9 cellular contexts compared by ENCODE assay signal in genomic region chrX:100649550-100650356, GRCh38. TPM values are rescaled to one million over a fixed set of nuclear protein-coding genes. Genes with fewer than 3 reads are reported as not detected.
DNase-seq lines count a peak whose midpoint lies in the region; ATAC-seq, FAIRE-seq and TF ChIP-seq lines count a peak whose summit lies in the region.
"Had no signal": no experiment of that assay in that cellular context is flagged by ENCODE, and none has a peak within 500 bp of the region (broad histone marks: within the 10 kb centered on the region; RNA-seq: fewer than 3 reads in every experiment).

No MANE protein-coding gene starts in this region.

- ATAC-seq in pancreas (peak in 3 of 4 donors; percentile 77 to 82 (median 78)), HG03521 (IDR thresholded peaks at IDR 0.05; ENCODE audit: unreplicated experiment) (no peak)

- no peak overlapping the region for H3K4me3 ChIP-seq in BLaER1 treated with 17β-estradiol and CSF1 and Interleukin-3, amounts not matched to agents 10 nM and 100 nM
- H3K4me3 ChIP-seq in fibroblast of the aortic adventitia (ENCODE audit: low read depth, low read length) (no peak overlapping the region), pancreas (no peak overlapping the region)

- no peak overlapping the region for H3K9ac ChIP-seq in BLaER1 treated with 17β-estradiol and CSF1 and Interleukin-3, amounts not matched to agents 10 nM and 100 nM

- peak overlapping the region; percentile 17 to 61 (median 33); a peak in 17 of 22 replicates for H3K4me2 ChIP-seq in BLaER1 treated with 17β-estradiol and CSF1 and Interleukin-3, amounts not matched to agents 10 nM and 100 nM

- H3K4me1 ChIP-seq in BLaER1 treated with 17β-estradiol and CSF1 and Interleukin-3, amounts not matched to agents 10 nM and 100 nM: peaks cover 25 to 43% (median 32%) of the 10 kb centered on the region in 10 experiments
- H3K4me1 ChIP-seq in pancreas: no peaks in the 10 kb centered on the region

- H3K27me3 ChIP-seq in BLaER1 treated with 17β-estradiol and CSF1 and Interleukin-3, amounts not matched to agents 10 nM and 100 nM: peaks cover 0 to 76% (median 0%) of the 10 kb centered on the region in 11 experiments; a peak in 8 of 22 replicates
- H3K27me3 ChIP-seq in pancreas: no peaks in the 10 kb centered on the region

- TF ChIP-seq CTCF in fibroblast of the aortic adventitia (IDR thresholded peaks at IDR 0.05; ENCODE audit: insufficient read depth, low read length) (peak; percentile 8), pancreas (IDR thresholded peaks at IDR 0.05) (no peak)

- H3K36me3 ChIP-seq in BLaER1 treated with 17β-estradiol and CSF1 and Interleukin-3, amounts not matched to agents 10 nM and 100 nM: no peaks in the 10 kb centered on the region
- H3K36me3 ChIP-seq in pancreas: no peaks in the 10 kb centered on the region

- DNase-seq in RPMI7951 (ENCODE audit: low read depth) (peak; percentile 65), fibroblast of the aortic adventitia (ENCODE audit: low read depth) (peak; percentile 87), pancreas (peak in 3 of 6 donors; percentile 11 to 38 (median 34)), occipital lobe (lab: John Stamatoyannopoulos, UW) (no peak), GOT3 (lab: John Stamatoyannopoulos, UW) (no peak), T-helper 1 cell (no peak)

- no peak overlapping the region for H3K27ac ChIP-seq in BLaER1 treated with 17β-estradiol and CSF1 and Interleukin-3, amounts not matched to agents 10 nM and 100 nM
- peak overlapping the region in 2 of 4 donors; percentile 31 to 60 for H3K27ac ChIP-seq in pancreas

- H4K20me1 ChIP-seq in BLaER1 treated with 17β-estradiol and CSF1 and Interleukin-3, amounts not matched to agents 10 nM and 100 nM: peaks cover 0 to 6% (median 0%) of the 10 kb centered on the region in 11 experiments; a peak in 1 of 22 replicates

- no peak for FAIRE-seq in pancreas (lab: Jason Lieb, UNC)
- FAIRE-seq: G401.6 had no signal

- WGBS in pancreas, 2 donors: 51 to 58% methylated on average over 11 to 12 of the region's 12 CpGs

- H3K9me3 ChIP-seq in BLaER1 treated with 17β-estradiol and CSF1 and Interleukin-3, amounts not matched to agents 10 nM and 100 nM (replicated peaks in 1 of 11): no peaks in the 10 kb centered on the region
- H3K9me3 ChIP-seq in pancreas: no peaks in the 10 kb centered on the region

- intact Hi-C loops in pancreas (cut with DNase I): no loop called here

RNA-seq across cellular contexts. Expression of gene SRPX2, which starts 5.8 kb away (rescaled TPM):
- total RNA-seq in RPMI7951 (2014; rRNA removed; shearing (Covaris generic)): 7.7 and 11.0 TPM in 2 replicates
- total RNA-seq in fibroblast of the aortic adventitia (ENCODE audit: low replicate concordance) (22.0 and 26.8 TPM in 2 replicates), pancreas (10 to 100 TPM in 1 of 6 donors, 1 to 10 TPM in 4, under 1 TPM in 1; 0.98 to 13.1 (median 3.6) TPM), occipital lobe (1.2 TPM)
- polyA plus RNA-seq in pancreas: 1 to 10 TPM; 2.2 to 2.7 TPM

RNA-seq across cellular contexts. Expression of gene TSPAN6, which starts 13.1 kb away (rescaled TPM):
- 19.7 and 24.2 TPM in 2 replicates for total RNA-seq in RPMI7951 (2014; rRNA removed; shearing (Covaris generic))
- total RNA-seq in fibroblast of the aortic adventitia (ENCODE audit: low replicate concordance) (32.5 and 46.6 TPM in 2 replicates), pancreas (10 to 100 TPM in 4 of 6 donors, 1 to 10 TPM in 2; 8.6 to 24.3 (median 12.1) TPM), occipital lobe (32.1 TPM)
- 10 to 100 TPM; 11.4 to 22.8 TPM for polyA plus RNA-seq in pancreas

Comparison
In these comparisons a context has a peak if more than half of its experiments do, and no peak if none do; other contexts are left out.
1. DNase-seq: peak in RPMI7951 (single experiment) and fibroblast of the aortic adventitia (single experiment); none in occipital lobe (single experiment), GOT3 (single experiment) and T-helper 1 cell (0 of 5).